In the genomic region with DNA sequence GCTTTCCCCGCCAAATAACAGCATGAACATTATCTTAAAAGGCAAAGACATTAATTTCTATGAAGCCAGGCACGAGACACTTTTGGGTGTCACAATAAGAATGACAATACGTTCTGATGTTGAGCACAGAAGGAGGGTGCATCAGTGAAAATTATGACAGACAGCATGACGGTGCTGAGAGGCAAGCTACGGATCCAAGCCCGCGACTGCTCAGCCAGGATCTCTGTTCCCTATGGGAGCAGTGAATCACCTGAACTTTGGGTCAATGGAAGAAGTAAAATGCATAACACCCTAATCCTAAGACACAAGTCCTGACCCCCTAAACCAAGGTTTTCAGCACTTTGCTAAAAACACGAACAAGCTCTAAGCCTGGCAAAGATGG, we compare ENCODE assay signal across 8 cellular contexts. TPM values are rescaled to one million over a fixed set of nuclear protein-coding genes. Genes with fewer than 3 reads are reported as not detected.
A peak's percentile ranks its signal among the peaks of the same experiment; 100 is the strongest.
DNase-seq lines count a peak whose midpoint lies in the region; ATAC-seq and TF ChIP-seq lines count a peak whose summit lies in the region.

No MANE protein-coding gene starts in this region.

- H3K4me1 ChIP-seq in iPS-15b (ENCODE audit: control insufficient read depth, insufficient read depth, low read length) (peaks cover 17% of the 10 kb centered on the region), stomach (peaks cover 24 to 65% (median 45%) of the 10 kb centered on the region in 4 donors)

- H3K36me3 ChIP-seq in iPS-15b (ENCODE audit: control insufficient read depth, insufficient read depth, low read length) (no peaks in the 10 kb centered on the region), stomach (peaks cover 0 to 14% (median 7%) of the 10 kb centered on the region in 4 donors)

- DNase-seq in NOMO-1 treated with DMSO at 0.1 percent for 48 hours (lab: John Stamatoyannopoulos, UW; ENCODE audit: unreplicated experiment), result peak; percentile 32
- no peak for DNase-seq in NOMO-1 (lab: John Stamatoyannopoulos, UW; ENCODE audit: unreplicated experiment in 2 of 2)
- DNase-seq in activated T-helper 1 cell treated with anti-CD3 and anti-CD28 coated beads, Interleukin-12 subunit alpha, Interleukin-12 subunit beta, Interleukin-2, Interleukin-4 antibody, amounts not matched to agents 30 ng/mL and 10 ng/mL and 1 ng/mL, durations not matched to agents 14 hours and 24 hours and 36 hours (ENCODE audit: low spot score), result no peak
- DNase-seq in stomach, result no peak
- no peak for DNase-seq in NCI-H748 (lab: John Stamatoyannopoulos, UW; ENCODE audit: unreplicated experiment)

- peak overlapping the region; percentile 96 for H3K27ac Mint-ChIP-seq in activated T-helper 1 cell treated with anti-CD3 and anti-CD28 coated beads, Interleukin-12 subunit alpha, Interleukin-12 subunit beta, Interleukin-2, Interleukin-4 antibody, amounts not matched to agents 30 ng/mL and 10 ng/mL and 1 ng/mL, durations not matched to agents 14 hours and 24 hours and 36 hours

- H3K4me3 ChIP-seq in iPS-15b (ENCODE audit: low read depth, low read length) (peak overlapping the region; percentile 87), stomach (peak overlapping the region; percentile 62 to 78 (median 68))

- H3K4me1 Mint-ChIP-seq in activated T-helper 1 cell treated with anti-CD3 and anti-CD28 coated beads, Interleukin-12 subunit alpha, Interleukin-12 subunit beta, Interleukin-2, Interleukin-4 antibody, amounts not matched to agents 30 ng/mL and 10 ng/mL and 1 ng/mL, durations not matched to agents 14 hours and 24 hours and 36 hours (ENCODE audit: low read depth), result peaks cover 59% of the 10 kb centered on the region

- peak overlapping the region; percentile 81 for H3K9ac ChIP-seq in iPS-15b (ENCODE audit: low read depth, low read length)

- H3K27me3 Mint-ChIP-seq in activated T-helper 1 cell treated with anti-CD3 and anti-CD28 coated beads, Interleukin-12 subunit alpha, Interleukin-12 subunit beta, Interleukin-2, Interleukin-4 antibody, amounts not matched to agents 30 ng/mL and 10 ng/mL and 1 ng/mL, durations not matched to agents 14 hours and 24 hours and 36 hours (ENCODE audit: insufficient read depth), result peaks cover 2% of the 10 kb centered on the region

- no peak for TF ChIP-seq CTCF in stomach (IDR thresholded peaks at IDR 0.05)

- 38 to 74% (median 62%) methylated on average over 8 of the region's 8 CpGs for WGBS in stomach, 5 donors

- peak overlapping the region; percentile 89 to 96 (median 94) for H3K27ac ChIP-seq in stomach

- peaks cover 37% of the 10 kb centered on the region for H3K36me3 Mint-ChIP-seq in activated T-helper 1 cell treated with anti-CD3 and anti-CD28 coated beads, Interleukin-12 subunit alpha, Interleukin-12 subunit beta, Interleukin-2, Interleukin-4 antibody, amounts not matched to agents 30 ng/mL and 10 ng/mL and 1 ng/mL, durations not matched to agents 14 hours and 24 hours and 36 hours (ENCODE audit: low read depth)

- no peaks in the 10 kb centered on the region for H3K27me3 ChIP-seq in iPS-15b (ENCODE audit: control insufficient read depth, insufficient read depth, low read length)
- H3K27me3 ChIP-seq in stomach, result no peaks in the 10 kb centered on the region

- TF ChIP-seq POLR2A in stomach (IDR thresholded peaks at IDR 0.05), result no peak

- H3K4me3 Mint-ChIP-seq in activated T-helper 1 cell treated with anti-CD3 and anti-CD28 coated beads, Interleukin-12 subunit alpha, Interleukin-12 subunit beta, Interleukin-2, Interleukin-4 antibody, amounts not matched to agents 30 ng/mL and 10 ng/mL and 1 ng/mL, durations not matched to agents 14 hours and 24 hours and 36 hours, result peak overlapping the region; percentile 97

- H3K9me3 Mint-ChIP-seq in activated T-helper 1 cell treated with anti-CD3 and anti-CD28 coated beads, Interleukin-12 subunit alpha, Interleukin-12 subunit beta, Interleukin-2, Interleukin-4 antibody, amounts not matched to agents 30 ng/mL and 10 ng/mL and 1 ng/mL, durations not matched to agents 14 hours and 24 hours and 36 hours, result no peaks in the 10 kb centered on the region

- intact Hi-C loops in activated T-helper 1 cell treated with anti-CD3 and anti-CD28 coated beads, Interleukin-12 subunit alpha, Interleukin-12 subunit beta, Interleukin-2, Interleukin-4 antibody, amounts not matched to agents 30 ng/mL and 10 ng/mL and 1 ng/mL, durations not matched to agents 14 hours and 24 hours and 36 hours (cut with micrococcal nuclease), result loop anchor here (1.0 to 10.0 kb wide), 6 partner anchors 18 to 1440 kb away; a partner anchor contains a TSS
- intact Hi-C loops in stomach (cut with DNase I; ENCODE audit: low total_unique reads), result loop anchor here (10.0 kb wide), 1 partner anchor 90 kb away; no protein-coding TSS in a partner anchor

- H3K9me3 ChIP-seq in iPS-15b (ENCODE audit: control insufficient read depth, insufficient read depth, low read length) (no peaks in the 10 kb centered on the region), stomach (no peaks in the 10 kb centered on the region)

- ATAC-seq in GM18520 (IDR thresholded peaks at IDR 0.05; ENCODE audit: unreplicated experiment) (no peak), HG02678 (IDR thresholded peaks at IDR 0.05; ENCODE audit: unreplicated experiment) (no peak)

- TF ChIP-seq EP300 in stomach (IDR thresholded peaks at IDR 0.05), result no peak

RNA-seq across cellular contexts. Expression of a gene that starts 1.4 kb away (rescaled TPM):
- total RNA-seq in activated T-helper 1 cell treated with anti-CD3 and anti-CD28 coated beads, Interleukin-12 subunit alpha, Interleukin-12 subunit beta, Interleukin-2, Interleukin-4 antibody, amounts not matched to agents 30 ng/mL and 10 ng/mL and 1 ng/mL, durations not matched to agents 14 hours and 24 hours and 36 hours, result 7.4 and 9.5 TPM in 2 replicates
- total RNA-seq in stomach, result 10 to 100 TPM in 1 of 5 donors, 1 to 10 TPM in 4; 1.3 to 10.5 (median 8.7) TPM
- polyA plus RNA-seq in stomach, result 10 to 100 TPM in 1 of 3 donors, 1 to 10 TPM in 2; 5.3 to 13.6 (median 8.3) TPM

RNA-seq across cellular contexts. Expression of a gene that starts 51.7 kb away (rescaled TPM):
- not detected in 2 replicates for total RNA-seq in activated T-helper 1 cell treated with anti-CD3 and anti-CD28 coated beads, Interleukin-12 subunit alpha, Interleukin-12 subunit beta, Interleukin-2, Interleukin-4 antibody, amounts not matched to agents 30 ng/mL and 10 ng/mL and 1 ng/mL, durations not matched to agents 14 hours and 24 hours and 36 hours
- under 1 TPM in 1 of 5 donors, not detected in 4; 0.73 TPM for total RNA-seq in stomach
- not detected for polyA plus RNA-seq in stomach
